ENCODE assay signal across 1 cellular context in genomic region chr3:115100172-115100571, GRCh38.
TF ChIP-seq lines count a peak whose summit lies in the region.

No MANE protein-coding gene starts in this region.

TF ChIP-seq in HEK293, 187 proteins besides CTCF, POLR2A, EP300 and RAD21 (continued from another document and continues in another):
- TF ChIP-seq ZNF18 (tag by site-specific recombination; IDR thresholded peaks at IDR 0.05) (no peak), INSM2 (tag by site-specific recombination; IDR thresholded peaks at IDR 0.05) (no peak), REST (tag by site-specific recombination; IDR thresholded peaks at IDR 0.05) (peak; percentile 64; the same call in 1 of the 2 replicates), ZNF626 (tag by site-specific recombination; IDR thresholded peaks at IDR 0.05) (no peak), ZNF843 (tag by site-specific recombination; IDR thresholded peaks at IDR 0.05) (peak; percentile 21; the same call in 1 of the 2 replicates), REPIN1 (tag by site-specific recombination; IDR thresholded peaks at IDR 0.05; ENCODE audit: low read depth) (peak; percentile 59; the same call in 1 of the 2 replicates), PRDM10 (tag by site-specific recombination; IDR thresholded peaks at IDR 0.05) (peak; percentile 56), ZNF211 (tag by site-specific recombination; IDR thresholded peaks at IDR 0.05; ENCODE audit: low read depth) (no peak), ZBTB6 (tag by site-specific recombination; IDR thresholded peaks at IDR 0.05) (no peak), ZNF19 (tag by site-specific recombination; IDR thresholded peaks at IDR 0.05; ENCODE audit: low read depth) (no peak), ZSCAN23 (tag by site-specific recombination; IDR thresholded peaks at IDR 0.05) (no peak), SALL2 (tag by site-specific recombination; IDR thresholded peaks at IDR 0.05; ENCODE audit: borderline replicate concordance) (no peak), ZFP69B (tag by site-specific recombination; IDR thresholded peaks at IDR 0.05) (no peak), ZNF501 (tag by site-specific recombination; IDR thresholded peaks at IDR 0.05) (no peak), EGR2 (tag by site-specific recombination; IDR thresholded peaks at IDR 0.05; ENCODE audit: low read depth) (no peak), PRDM1 (tag by site-specific recombination; IDR thresholded peaks at IDR 0.05) (peak; percentile 88), HOXA7 (CRISPR knock-in tag; IDR thresholded peaks at IDR 0.05; ENCODE audit: borderline replicate concordance) (no peak), BCL11A (tag by site-specific recombination; IDR thresholded peaks at IDR 0.05; ENCODE audit: low read depth) (no peak), ZNF169 (tag by site-specific recombination; IDR thresholded peaks at IDR 0.05) (no peak), ZNF302 (tag by site-specific recombination; IDR thresholded peaks at IDR 0.05; ENCODE audit: low read depth) (peak; percentile 73; the same call in 1 of the 2 replicates), GLIS2 (tag by site-specific recombination; IDR thresholded peaks at IDR 0.05) (no peak), BCL11B (tag by site-specific recombination; IDR thresholded peaks at IDR 0.05; ENCODE audit: low read depth) (no peak), ZNF292 (tag by site-specific recombination; IDR thresholded peaks at IDR 0.05; ENCODE audit: borderline replicate concordance, low read depth) (no peak), ZNF610 (tag by site-specific recombination; IDR thresholded peaks at IDR 0.05; ENCODE audit: borderline replicate concordance) (no peak), ZNF513 (tag by site-specific recombination; IDR thresholded peaks at IDR 0.05) (no peak), ZNF416 (tag by site-specific recombination; IDR thresholded peaks at IDR 0.05) (no peak), ZNF341 (tag by site-specific recombination; IDR thresholded peaks at IDR 0.05; ENCODE audit: low read depth) (no peak), ZNF600 (tag by site-specific recombination; IDR thresholded peaks at IDR 0.05) (no peak), ZSCAN16 (tag by site-specific recombination; IDR thresholded peaks at IDR 0.05) (no peak), MEIS1 (CRISPR knock-in tag; IDR thresholded peaks at IDR 0.05; ENCODE audit: borderline replicate concordance) (no peak), ZNF398 (tag by site-specific recombination; IDR thresholded peaks at IDR 0.05) (peak; percentile 93), PRDM4 (tag by site-specific recombination; IDR thresholded peaks at IDR 0.05) (no peak), ZNF596 (tag by site-specific recombination; IDR thresholded peaks at IDR 0.05) (peak; percentile 79), ZNF140 (tag by site-specific recombination; IDR thresholded peaks at IDR 0.05) (no peak), ZNF37A (tag by site-specific recombination; IDR thresholded peaks at IDR 0.05) (no peak), ZNF24 (tag by site-specific recombination; IDR thresholded peaks at IDR 0.05) (0 out of 2 replicates have a peak, but pooled peaks have one; percentile 21), ZNF112 (tag by site-specific recombination; IDR thresholded peaks at IDR 0.05) (no peak), ZNF660 (tag by site-specific recombination; IDR thresholded peaks at IDR 0.05) (no peak), ZNF335 (tag by site-specific recombination; conservative IDR thresholded peaks at IDR 0.05) (peak; percentile 80), ZNF623 (tag by site-specific recombination; IDR thresholded peaks at IDR 0.05) (no peak), ZNF146 (tag by site-specific recombination; IDR thresholded peaks at IDR 0.05) (no peak), ZNF239 (tag by site-specific recombination; IDR thresholded peaks at IDR 0.05) (no peak), KLF9 (tag by site-specific recombination; IDR thresholded peaks at IDR 0.05; ENCODE audit: low read depth) (no peak), ZNF658 (tag by site-specific recombination; IDR thresholded peaks at IDR 0.05) (no peak), ZFP41 (tag by site-specific recombination; IDR thresholded peaks at IDR 0.05; ENCODE audit: borderline replicate concordance) (no peak), SP7 (tag by site-specific recombination; IDR thresholded peaks at IDR 0.05) (peak; percentile 21; the same call in 1 of the 2 replicates), ZBTB1 (tag by site-specific recombination; IDR thresholded peaks at IDR 0.05) (no peak), GLIS1 (tag by site-specific recombination; IDR thresholded peaks at IDR 0.05) (no peak), OVOL3 (tag by site-specific recombination; IDR thresholded peaks at IDR 0.05) (no peak), ZNF366 (tag by site-specific recombination; conservative IDR thresholded peaks at IDR 0.05) (0 out of 2 replicates have a peak, but pooled peaks have one; percentile 37), ZNF23 (tag by site-specific recombination; IDR thresholded peaks at IDR 0.05; ENCODE audit: borderline replicate concordance) (no peak), ZNF670 (tag by site-specific recombination; IDR thresholded peaks at IDR 0.05; ENCODE audit: low read depth) (no peak), ZXDB (tag by site-specific recombination; IDR thresholded peaks at IDR 0.05) (no peak), SP3 (tag by site-specific recombination; IDR thresholded peaks at IDR 0.05) (peak; percentile 31; the same call in 1 of the 2 replicates)
